ENCODE assay signal across 10 cellular contexts in the genomic region with DNA sequence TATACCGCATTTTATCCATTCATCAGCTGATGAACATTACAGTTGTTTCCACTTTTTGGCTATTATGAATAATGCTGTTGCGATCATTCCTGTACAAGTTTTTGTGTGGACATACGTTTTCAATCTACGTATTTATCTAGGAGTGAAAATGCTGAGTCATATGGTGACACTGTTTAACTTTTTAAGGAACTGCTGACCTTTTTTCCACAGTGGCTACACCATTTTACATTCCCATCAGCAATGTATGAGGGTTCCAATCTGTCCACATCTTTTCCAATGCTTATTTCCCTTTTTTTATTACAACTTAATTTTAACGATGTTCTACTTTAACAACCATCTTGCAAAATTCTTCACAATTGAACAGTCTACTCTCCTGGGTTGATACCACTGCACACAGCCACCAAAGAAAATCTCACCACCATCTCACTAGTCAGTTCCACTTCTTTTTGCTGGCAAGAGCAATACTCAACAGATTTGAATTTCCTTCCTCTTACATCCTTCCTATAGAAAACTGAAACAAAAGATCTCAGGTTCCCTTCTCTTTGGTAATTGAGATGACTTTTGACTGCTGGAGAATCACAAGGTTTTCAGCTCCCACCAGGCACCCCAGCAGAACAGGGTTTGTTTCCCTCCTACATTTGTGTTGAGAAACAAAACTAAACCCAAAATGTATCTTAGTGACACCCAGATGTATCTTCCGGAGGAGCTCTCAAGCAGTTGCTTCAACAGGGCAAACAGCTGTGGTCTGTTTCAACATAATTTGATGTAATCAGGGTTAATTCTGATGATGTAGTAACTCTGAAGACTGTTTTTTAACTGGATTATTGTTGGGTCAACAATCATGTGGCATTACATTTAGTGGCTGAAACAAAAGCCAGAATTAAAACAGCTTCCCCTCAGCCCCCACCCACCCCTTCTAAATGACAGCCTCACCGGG. TPM values are rescaled to one million over a fixed set of nuclear protein-coding genes. Genes with fewer than 3 reads are reported as not detected.
A peak's percentile ranks its signal among the peaks of the same experiment; 100 is the strongest.
DNase-seq lines count a peak whose midpoint lies in the region; ATAC-seq and TF ChIP-seq lines count a peak whose summit lies in the region.
"Had no signal": no experiment of that assay in that cellular context is flagged by ENCODE, and none has a peak within 500 bp of the region (broad histone marks: within the 10 kb centered on the region; RNA-seq: fewer than 3 reads in every experiment).

No MANE protein-coding gene starts in this region.

- H3K4me1 Mint-ChIP-seq in endothelial cell (ENCODE audit: unreplicated experiment) (peaks cover 66% of the 10 kb centered on the region), type B pancreatic cell (ENCODE audit: unreplicated experiment) (peaks cover 26% of the 10 kb centered on the region)
- peaks cover 3 to 13% (median 5%) of the 10 kb centered on the region in 4 donors for H3K4me1 Mint-ChIP-seq in CD4-positive, alpha-beta memory T cell

- H3K9me3 Mint-ChIP-seq in endothelial cell (ENCODE audit: unreplicated experiment): no peaks in the 10 kb centered on the region
- H3K9me3 Mint-ChIP-seq in type B pancreatic cell: no peaks in the 10 kb centered on the region
- no peaks in the 10 kb centered on the region for H3K9me3 Mint-ChIP-seq in CD4-positive, alpha-beta memory T cell

- TF ChIP-seq POLR2A in vagina (IDR thresholded peaks at IDR 0.05): no peak

- no peak overlapping the region for H3K27ac ChIP-seq in vagina
- no peak overlapping the region for H3K27ac ChIP-seq in CD4-positive, alpha-beta memory T cell (ENCODE audit: low read depth, low read length)
- H3K27ac ChIP-seq: C4-2B had no signal

- no peak for TF ChIP-seq CTCF in endothelial cell (IDR thresholded peaks at IDR 0.05; ENCODE audit: unreplicated experiment)
- no peak for TF ChIP-seq CTCF in type B pancreatic cell (conservative IDR thresholded peaks at IDR 0.05)
- no peak for TF ChIP-seq CTCF in vagina (IDR thresholded peaks at IDR 0.05)

- DNase-seq in Right ventricle myocardium superior (no peak), cardiac septum (ENCODE audit: low spot score) (no peak), LHCN-M2 (ENCODE audit: low read depth) (peak; percentile 62), endothelial cell (ENCODE audit: low spot score) (no peak), type B pancreatic cell (ENCODE audit: extremely low spot score, unreplicated experiment) (no peak), vagina (ENCODE audit: extremely low spot score in 2 of 2) (no peak), putamen (ENCODE audit: low spot score) (no peak)
- no peak for DNase-seq in CD4-positive, alpha-beta memory T cell
- DNase-seq: dorsolateral prefrontal cortex had no signal

- POLR2A ChIA-PET in CD4-positive, alpha-beta memory T cell (lab: Charles Lee; ENCODE audit: partially characterized antibody): no interaction called here

- intact Hi-C loops in Right ventricle myocardium superior (cut with DNase I) (no loop called here), cardiac septum (cut with DNase I) (no loop called here), vagina (cut with DNase I) (loop anchor here (10.0 kb wide), 1 partner anchor 280 kb away; no protein-coding TSS in a partner anchor)
- intact Hi-C loops in CD4-positive, alpha-beta memory T cell (cut with micrococcal nuclease): no loop called here

- H3K4me3 Mint-ChIP-seq in endothelial cell (ENCODE audit: unreplicated experiment) (no peak overlapping the region), type B pancreatic cell (no peak overlapping the region)
- H3K4me3 Mint-ChIP-seq in CD4-positive, alpha-beta memory T cell: no peak overlapping the region

- H3K36me3 Mint-ChIP-seq in endothelial cell (ENCODE audit: low read depth, unreplicated experiment): no peaks in the 10 kb centered on the region
- H3K36me3 Mint-ChIP-seq in type B pancreatic cell: peaks cover 4% of the 10 kb centered on the region
- H3K36me3 Mint-ChIP-seq in CD4-positive, alpha-beta memory T cell: peaks cover 2 to 4% of the 10 kb centered on the region in 2 donors

- H3K9me3 ChIP-seq in vagina: no peaks in the 10 kb centered on the region
- H3K9me3 ChIP-seq in CD4-positive, alpha-beta memory T cell (ENCODE audit: control insufficient read depth in 1 of 2, low read length in 2 of 2): no peaks in the 10 kb centered on the region

- H3K27me3 Mint-ChIP-seq in endothelial cell (ENCODE audit: unreplicated experiment) (peaks cover 3% of the 10 kb centered on the region), type B pancreatic cell (no peaks in the 10 kb centered on the region)
- peaks cover 0 to 6% of the 10 kb centered on the region in 2 donors for H3K27me3 Mint-ChIP-seq in CD4-positive, alpha-beta memory T cell

- H3K27ac Mint-ChIP-seq in endothelial cell (ENCODE audit: unreplicated experiment) (peak overlapping the region; percentile 91), type B pancreatic cell (peak overlapping the region; percentile 3)
- H3K27ac Mint-ChIP-seq in CD4-positive, alpha-beta memory T cell: no peak overlapping the region

- H3K4me3 ChIP-seq in vagina: no peak overlapping the region
- H3K4me3 ChIP-seq in CD4-positive, alpha-beta memory T cell (ENCODE audit: low read length in 2 of 2): no peak overlapping the region
- H3K4me3 ChIP-seq: dorsolateral prefrontal cortex had no signal

- H3K4me1 ChIP-seq in vagina: peaks cover 25% of the 10 kb centered on the region
- peaks cover 8% of the 10 kb centered on the region for H3K4me1 ChIP-seq in CD4-positive, alpha-beta memory T cell (ENCODE audit: insufficient read depth, low read length)

- CTCF ChIA-PET in CD4-positive, alpha-beta memory T cell (lab: Charles Lee; ENCODE audit: partially characterized antibody): interaction anchor here (1.4 kb wide), 1 partner anchor 161 kb away, joined by 3 read pairs; no protein-coding TSS in a partner anchor

- no peaks in the 10 kb centered on the region for H3K27me3 ChIP-seq in vagina
- H3K27me3 ChIP-seq in CD4-positive, alpha-beta memory T cell (ENCODE audit: insufficient read depth, low read length): no peaks in the 10 kb centered on the region
- H3K27me3 ChIP-seq: dorsolateral prefrontal cortex had no signal

- peak; percentile 3 for ATAC-seq in Right ventricle myocardium superior (ENCODE audit: poor library complexity)

- H3K36me3 ChIP-seq in vagina: no peaks in the 10 kb centered on the region
- no peaks in the 10 kb centered on the region for H3K36me3 ChIP-seq in CD4-positive, alpha-beta memory T cell (ENCODE audit: insufficient read depth, low read length)

RNA-seq across cellular contexts. Expression of gene GAB2, which starts 7.0 kb away (rescaled TPM):
- total RNA-seq in Right ventricle myocardium superior (14.9 TPM), cardiac septum (42.9 TPM), LHCN-M2 (2014; rRNA removed) (8.1 and 12.8 TPM in 2 replicates), endothelial cell (ENCODE audit: unreplicated experiment) (81.0 TPM), type B pancreatic cell (ENCODE audit: low replicate concordance) (23.3 and 24.5 TPM in 2 replicates), vagina (24.6 TPM)
- 8.7 TPM for polyA plus RNA-seq in LHCN-M2 (2012)
- total RNA-seq in CD4-positive, alpha-beta memory T cell: 1 to 10 TPM; 5.5 to 6.7 TPM
- under 1 TPM; 0.05 to 0.73 TPM for polyA plus RNA-seq in CD4-positive, alpha-beta memory T cell

Comparison
In these comparisons a context has a peak if more than half of its experiments do, and no peak if none do; other contexts are left out.
1. H3K27ac Mint-ChIP-seq: peak in endothelial cell (single experiment) and type B pancreatic cell (single experiment); none in CD4-positive, alpha-beta memory T cell (0 of 7).